8 cellular contexts compared by ENCODE assay signal in the genomic region with DNA sequence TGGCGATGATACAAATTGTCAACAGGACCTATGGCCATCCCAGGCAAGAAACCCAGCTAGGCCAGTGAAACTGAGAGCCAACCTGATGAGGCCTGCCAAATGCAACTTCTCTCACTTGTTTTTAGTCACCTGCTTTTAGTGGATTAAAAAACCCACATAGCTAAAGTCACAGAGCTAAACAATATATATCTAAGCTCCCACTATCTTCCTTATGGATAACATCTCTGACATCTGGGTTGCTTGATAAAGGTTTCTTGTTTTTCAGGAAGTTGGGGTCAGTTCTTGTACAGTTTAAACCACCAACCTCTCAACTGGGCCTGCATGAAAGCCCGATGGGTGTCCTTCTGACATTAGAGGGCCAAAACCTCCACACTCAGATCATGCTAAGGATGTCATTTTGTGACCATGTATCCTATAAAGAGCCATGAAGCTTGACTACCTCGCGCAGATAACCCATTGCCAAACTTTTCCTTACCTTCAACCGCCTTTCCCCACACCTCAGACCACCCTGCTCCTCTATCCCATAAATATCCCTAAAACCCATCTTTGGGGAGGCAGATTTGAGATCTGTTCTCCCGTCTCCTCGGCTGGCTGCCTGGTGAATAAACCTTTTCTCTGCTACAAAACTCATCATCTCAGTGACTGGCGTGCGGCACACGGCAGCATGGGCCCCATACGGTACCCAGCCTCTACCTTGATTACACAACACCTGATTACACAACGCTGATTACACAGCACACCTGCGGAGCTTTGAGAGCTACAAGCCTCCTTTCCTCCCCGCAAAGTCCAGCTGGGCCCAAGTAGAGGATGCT. TPM values are rescaled to one million over a fixed set of nuclear protein-coding genes. Genes with fewer than 3 reads are reported as not detected.
DNase-seq lines count a peak whose midpoint lies in the region; ATAC-seq, FAIRE-seq and TF ChIP-seq lines count a peak whose summit lies in the region.

No MANE protein-coding gene starts in this region.

- H3K27me3 Mint-ChIP-seq in CD4-positive, alpha-beta memory T cell: no peaks in the 10 kb centered on the region
- H3K27me3 Mint-ChIP-seq in nephron (ENCODE audit: low read depth): no peaks in the 10 kb centered on the region

- H3K9me3 Mint-ChIP-seq in CD4-positive, alpha-beta memory T cell: peaks cover 0 to 2% (median 0%) of the 10 kb centered on the region in 8 donors
- H3K9me3 Mint-ChIP-seq in nephron: no peaks in the 10 kb centered on the region

- H3K4me3 ChIP-seq in CD4-positive, alpha-beta memory T cell (ENCODE audit: low read length in 2 of 2): peak overlapping the region; percentile 9 to 98
- H3K4me3 ChIP-seq in HEK293 (ENCODE audit: low read depth, low read length) (peak overlapping the region; percentile 44), H1 (ENCODE audit: extremely low read depth in 1 of 4, insufficient read depth in 2 of 4, low read depth in 3 of 4, low read length in 4 of 4) (peak overlapping the region; percentile 33 to 95 (median 90))

- H3K27ac Mint-ChIP-seq in CD4-positive, alpha-beta memory T cell: peak overlapping the region; percentile 81 to 98 (median 90)
- H3K27ac Mint-ChIP-seq in nephron: peak overlapping the region; percentile 94 to 99 (median 98)

- 0 out of 2 replicates have a peak overlapping the region, but pooled peaks have one; percentile 88 for H2BK15ac ChIP-seq in H1 (ENCODE audit: low read length)

- H3K9me3 ChIP-seq in CD4-positive, alpha-beta memory T cell (ENCODE audit: control insufficient read depth in 1 of 2, low read length in 2 of 2): no peaks in the 10 kb centered on the region
- no peaks in the 10 kb centered on the region for H3K9me3 ChIP-seq in HEK293 (ENCODE audit: control insufficient read depth, insufficient read depth, low read depth, low read length)
- H3K9me3 ChIP-seq in H1 (ENCODE audit: insufficient read depth in 2 of 2, low read depth in 1 of 2, low read length in 1 of 2): no peaks in the 10 kb centered on the region

- TF ChIP-seq CTCF in HEK293 (tag by site-specific recombination; IDR thresholded peaks at IDR 0.05): no peak
- no peak for TF ChIP-seq CTCF in H1 (IDR thresholded peaks at IDR 0.05; ENCODE audit: control extremely low read depth in 1 of 3, insufficient read depth in 1 of 3, low read depth in 1 of 3, low read length in 3 of 3)
- TF ChIP-seq CTCF in nephron (IDR thresholded peaks at IDR 0.05; ENCODE audit: unreplicated experiment in 3 of 3): no peak

- TF ChIP-seq POLR2A in H1 (IDR thresholded peaks at IDR 0.05; ENCODE audit: control extremely low read depth in 1 of 2, low read depth in 2 of 2, low read length in 2 of 2): no peak

- peak overlapping the region; percentile 76 for H3K27ac ChIP-seq in CD4-positive, alpha-beta memory T cell (ENCODE audit: low read depth, low read length)
- H3K27ac ChIP-seq in HEK293 (ENCODE audit: extremely low read depth, low read depth, low read length): peak overlapping the region; percentile 37; the same call in 1 of the 2 replicates
- H3K27ac ChIP-seq in H1 (ENCODE audit: low read depth, low read length): no peak overlapping the region

- H3K9ac ChIP-seq in H1 (replicated peaks in 1 of 4; ENCODE audit: extremely low read depth in 1 of 4, low read depth in 3 of 4, low read length in 3 of 4): peak overlapping the region in 2 of 4 experiments; percentile 53 to 87; a peak in 3 of 7 replicates

- POLR2A ChIA-PET in CD4-positive, alpha-beta memory T cell (lab: Charles Lee; ENCODE audit: partially characterized antibody): interaction anchor here (0.6 to 1.9 kb wide), 7 partner anchors 9 to 682 kb away, joined by 3 to 8 read pairs (median 7); a partner anchor contains a TSS
- POLR2A ChIA-PET in HEK293 (lab: Yijun Ruan, JAX): interaction anchor here (1.0 to 1.6 kb wide), 6 partner anchors 10 to 79 kb away, joined by 3 to 7 read pairs (median 3); no protein-coding TSS in a partner anchor
- POLR2A ChIA-PET in H1 (lab: Charles Lee; ENCODE audit: partially characterized antibody): interaction anchor here (0.6 to 2.2 kb wide), 11 partner anchors 8 to 175 kb away, joined by 3 to 12 read pairs (median 3); no protein-coding TSS in a partner anchor

- peak overlapping the region; percentile 97 for H4K8ac ChIP-seq in H1 (ENCODE audit: extremely low read depth, insufficient read depth, low read length)

- no peak overlapping the region for H3K23ac ChIP-seq in H1 (ENCODE audit: insufficient read length)

- H2AK5ac ChIP-seq in H1 (ENCODE audit: low read depth, low read length): peak overlapping the region; percentile 59; the same call in 1 of the 2 replicates

- peaks cover 0 to 40% of the 10 kb centered on the region in 2 experiments; a peak in 3 of 4 replicates for H3K79me2 ChIP-seq in H1 (ENCODE audit: control insufficient read depth in 1 of 2, insufficient read depth in 2 of 2, low read length in 2 of 2)

- H2AFZ ChIP-seq in H1 (ENCODE audit: low read length): peak overlapping the region; percentile 93; the same call in 1 of the 2 replicates

- H3K23me2 ChIP-seq in H1 (ENCODE audit: low read depth, low read length): peaks cover 2% of the 10 kb centered on the region; the same call in 1 of the 2 replicates

- peak overlapping the region; percentile 36 for H3K4ac ChIP-seq in H1 (replicated peaks; ENCODE audit: insufficient read length, low read depth, low read length)

- TF ChIP-seq RAD21 in H1 (IDR thresholded peaks at IDR 0.05 in 1 of 2, conservative IDR thresholded peaks at IDR 0.05 in 1 of 2; ENCODE audit: low read depth in 2 of 2, low read length in 2 of 2): no peak

- peak overlapping the region; percentile 91 to 98 (median 96) for H3K4me3 Mint-ChIP-seq in CD4-positive, alpha-beta memory T cell
- H3K4me3 Mint-ChIP-seq in nephron: peak overlapping the region; percentile 95 to 98 (median 96)

- H3K18ac ChIP-seq in H1 (ENCODE audit: extremely low read depth, low read length): peak overlapping the region; percentile 81; the same call in 1 of the 2 replicates

- no peaks in the 10 kb centered on the region for H3K27me3 ChIP-seq in CD4-positive, alpha-beta memory T cell (ENCODE audit: insufficient read depth, low read length)
- no peaks in the 10 kb centered on the region for H3K27me3 ChIP-seq in H1 (replicated peaks in 1 of 4; ENCODE audit: control insufficient read depth in 3 of 4, extremely low read depth in 1 of 4, insufficient read depth in 3 of 4, low read length in 3 of 4)

- no peaks in the 10 kb centered on the region for H4K20me1 ChIP-seq in H1 (replicated peaks in 1 of 2; ENCODE audit: control insufficient read depth in 1 of 2, insufficient read depth in 2 of 2, low read length in 2 of 2)

- intact Hi-C loops in CD4-positive, alpha-beta memory T cell (cut with micrococcal nuclease): loop anchor here (1.0 to 5.0 kb wide), 7 partner anchors 104 to 1345 kb away; a partner anchor contains a TSS

- no peak for TF ChIP-seq EP300 in H1 (IDR thresholded peaks at IDR 0.05; ENCODE audit: borderline replicate concordance in 1 of 2, low read depth in 2 of 2, low read length in 2 of 2)

- no peaks in the 10 kb centered on the region for H3K79me1 ChIP-seq in H1 (ENCODE audit: low read depth, low read length)

- no peak overlapping the region for H3K14ac ChIP-seq in H1 (ENCODE audit: insufficient read length)

- no peak for FAIRE-seq in H1 (lab: Jason Lieb, UNC)

- 71% methylated on average over 14 of the region's 14 CpGs; no CpG with 5 or more reads in 1 of the 2 experiments for WGBS in H1 (ENCODE audit: extremely low coverage in 1 of 2, insufficient coverage in 1 of 2, insufficient read length in 1 of 2, insufficient replicate concordance in 2 of 2, low coverage in 1 of 2, low lambda C conversion rate in 2 of 2, missing lambda C conversion rate in 1 of 2), 2 experiments

- no peak overlapping the region for H2BK20ac ChIP-seq in H1 (ENCODE audit: low read length)

- H4K5ac ChIP-seq in H1 (ENCODE audit: insufficient read length, low read depth, low read length): peak overlapping the region; percentile 38

- H2BK5ac ChIP-seq in H1 (ENCODE audit: low read depth, low read length): 0 out of 2 replicates have a peak overlapping the region, but pooled peaks have one; percentile 88

- peaks cover 30% of the 10 kb centered on the region for H3K4me1 ChIP-seq in CD4-positive, alpha-beta memory T cell (ENCODE audit: insufficient read depth, low read length)
- H3K4me1 ChIP-seq in HEK293 (ENCODE audit: control insufficient read depth, insufficient read depth, low read length): no peaks in the 10 kb centered on the region
- H3K4me1 ChIP-seq in H1 (replicated peaks in 1 of 4; ENCODE audit: control insufficient read depth in 3 of 4, insufficient read depth in 4 of 4, low read length in 3 of 4): no peaks in the 10 kb centered on the region; a peak in 2 of 7 replicates

- peak overlapping the region; percentile 39 for H2BK120ac ChIP-seq in H1 (replicated peaks; ENCODE audit: low read depth, low read length)

- peak in 2 of 5 donors; percentile 2 to 40 for DNase-seq in CD4-positive, alpha-beta memory T cell
- peak; percentile 45 for DNase-seq in OCI-M2 (lab: John Stamatoyannopoulos, UW; ENCODE audit: unreplicated experiment)
- no peak for DNase-seq in H1 (ENCODE audit: low read depth in 1 of 2, low spot score in 2 of 2)
- DNase-seq in stimulated activated naive CD4-positive, alpha-beta T cell treated with Interleukin-2 at 50 U/mL for 16 hours (lab: John Stamatoyannopoulos, UW): no peak

- H3K56ac ChIP-seq in H1 (replicated peaks; ENCODE audit: insufficient read length, low read depth, low read length): no peak overlapping the region

- H2BK12ac ChIP-seq in H1 (ENCODE audit: low read depth, low read length): no peak overlapping the region

- no peak for ATAC-seq in GM18517 (IDR thresholded peaks at IDR 0.05; ENCODE audit: unreplicated experiment)
- no peak for ATAC-seq in GM21367 (IDR thresholded peaks at IDR 0.05; ENCODE audit: unreplicated experiment)

- H3K36me3 Mint-ChIP-seq in CD4-positive, alpha-beta memory T cell: peaks cover 0 to 5% of the 10 kb centered on the region in 2 donors
- peaks cover 5% of the 10 kb centered on the region for H3K36me3 Mint-ChIP-seq in nephron (ENCODE audit: low read depth)

- CTCF ChIA-PET in CD4-positive, alpha-beta memory T cell (lab: Charles Lee; ENCODE audit: partially characterized antibody): interaction anchor here (0.7 to 5.7 kb wide), 11 partner anchors 10 to 380 kb away, joined by 3 to 57 read pairs (median 3); no protein-coding TSS in a partner anchor
- CTCF ChIA-PET in HEK293 (lab: Yijun Ruan, JAX) (interaction anchor here (0.5 to 5.6 kb wide), 8 partner anchors 11 to 451 kb away, joined by 3 to 41 read pairs (median 3); no protein-coding TSS in a partner anchor), H1 (lab: Charles Lee; ENCODE audit: partially characterized antibody) (interaction anchor here (0.6 to 5.8 kb wide), 8 partner anchors 12 to 956 kb away, joined by 3 to 55 read pairs (median 4); no protein-coding TSS in a partner anchor)

- peaks cover 22 to 48% (median 33%) of the 10 kb centered on the region in 4 donors for H3K4me1 Mint-ChIP-seq in CD4-positive, alpha-beta memory T cell
- H3K4me1 Mint-ChIP-seq in nephron: peaks cover 21% of the 10 kb centered on the region

- peak overlapping the region; percentile 70 for H3K4me2 ChIP-seq in H1 (ENCODE audit: insufficient read depth in 1 of 2, low read depth in 2 of 2, low read length in 2 of 2)

- peak overlapping the region; percentile 11 for H4K91ac ChIP-seq in H1 (replicated peaks; ENCODE audit: insufficient read length, low read length)

- no peaks in the 10 kb centered on the region for H3K36me3 ChIP-seq in CD4-positive, alpha-beta memory T cell (ENCODE audit: insufficient read depth, low read length)
- H3K36me3 ChIP-seq in HEK293 (ENCODE audit: control insufficient read depth in 2 of 2, insufficient read depth in 1 of 2, low read length in 2 of 2) (no peaks in the 10 kb centered on the region), H1 (ENCODE audit: control insufficient read depth in 2 of 4, insufficient read depth in 4 of 4, low read length in 3 of 4) (no peaks in the 10 kb centered on the region)

RNA-seq across cellular contexts. Expression of a gene that starts 0.8 kb away (rescaled TPM):
- 10 to 100 TPM; 29.5 to 29.7 TPM for total RNA-seq in CD4-positive, alpha-beta memory T cell
- 10 to 100 TPM; 44.3 to 59.2 TPM for polyA plus RNA-seq in CD4-positive, alpha-beta memory T cell
- 36.7 and 36.9 TPM in 2 replicates for total RNA-seq in H1 (2021; fragmentation: NEBNext Ultra II Directional; extraction: Animal tissue kit (Norgen Biotek cat#: 25700))
- polyA plus RNA-seq in H1 (2011; rRNA removed): 14.3 and 22.7 TPM in 2 replicates
- 20.7 TPM for polyA plus RNA-seq in H1 (2011; cell fraction: cytosol; rRNA removed)
- polyA plus RNA-seq in H1 (2011; cell fraction: nucleus; rRNA removed): 7.9 TPM
- polyA plus RNA-seq in H1 (2012, experiment 1 of 2): 20.4 to 33.0 TPM (median 21.8 TPM) in 4 replicates
- 14.9 TPM for polyA plus RNA-seq in H1 (2012, experiment 2 of 2)
- polyA plus RNA-seq in H1 (2013, experiment 1 of 2): 35.3 TPM
- 35.1 TPM for polyA plus RNA-seq in H1 (2013, experiment 2 of 2)
- polyA minus RNA-seq in H1 (2011; rRNA and poly(A)+ RNA removed): 12.7 and 13.7 TPM in 2 replicates
- polyA minus RNA-seq in H1 (2011; cell fraction: cytosol; rRNA and poly(A)+ RNA removed): 14.7 TPM
- polyA minus RNA-seq in H1 (2011; cell fraction: nucleus; rRNA and poly(A)+ RNA removed): 22.0 TPM
